ENCODE assay signal across 30 cellular contexts in the genomic region with DNA sequence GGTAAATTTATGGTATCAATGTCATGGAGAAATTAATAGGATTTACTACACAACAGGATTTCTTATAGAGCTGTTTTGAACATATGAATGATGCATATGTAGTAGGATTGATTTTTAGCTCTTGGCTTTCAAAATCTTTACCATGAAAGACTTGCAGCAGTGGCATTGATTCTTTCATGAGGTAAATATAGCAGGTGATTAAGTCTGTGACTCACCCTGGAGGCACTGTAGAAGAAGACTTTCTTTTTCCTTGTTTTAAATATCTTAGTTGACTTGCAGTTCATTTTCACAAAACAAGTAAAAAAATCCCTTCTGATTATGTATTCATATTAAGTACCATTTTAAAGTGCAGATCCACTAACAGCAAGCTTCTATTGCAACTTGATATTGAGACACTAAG.
DNase-seq lines count a peak whose midpoint lies in the region; ATAC-seq and TF ChIP-seq lines count a peak whose summit lies in the region.
"Had no signal": no experiment of that assay in that cellular context is flagged by ENCODE, and none has a peak within 500 bp of the region (broad histone marks: within the 10 kb centered on the region; RNA-seq: fewer than 3 reads in every experiment).

No MANE protein-coding gene starts in this region.

- H3K9me2 ChIP-seq in Karpas-422 (replicated peaks; ENCODE audit: insufficient read depth, low read length) = no peaks in the 10 kb centered on the region

- CTCF ChIA-PET in MCF 10A (lab: Yijun Ruan, JAX) = interaction anchor here (0.6 kb wide), 2 partner anchors 143 to 1242 kb away, joined by 3 read pairs; no protein-coding TSS in a partner anchor

- no peak overlapping the region for H2BK12ac ChIP-seq in mesenchymal stem cell (ENCODE audit: low read length in 2 of 2)

- intact Hi-C loops in MCF 10A (cut with micrococcal nuclease) (loop anchor here (10.0 kb wide), 1 partner anchor 70 kb away; no protein-coding TSS in a partner anchor), breast epithelium (cut with DNase I; ENCODE audit: low total_unique reads) (no loop called here)

- POLR2A ChIA-PET in MCF 10A (lab: Yijun Ruan, JAX) = interaction anchor here (0.7 to 1.4 kb wide), 2 partner anchors 15 to 37 kb away, joined by 4 to 5 read pairs; no protein-coding TSS in a partner anchor

- H2AFZ ChIP-seq in mesenchymal stem cell (ENCODE audit: low read depth, low read length) = no peak overlapping the region
- H2AFZ ChIP-seq in Karpas-422 (ENCODE audit: low read length) = no peak overlapping the region

- no peak overlapping the region for H4K91ac ChIP-seq in mesenchymal stem cell (ENCODE audit: low read length)

- H2AK5ac ChIP-seq in mesenchymal stem cell (ENCODE audit: low read length, severe bottlenecking) = no peak overlapping the region

- H2BK120ac ChIP-seq in mesenchymal stem cell (ENCODE audit: low read depth, low read length) = no peak overlapping the region

- H2BK15ac ChIP-seq in mesenchymal stem cell (ENCODE audit: low read depth, poor library complexity, severe bottlenecking) = no peak overlapping the region

- no peak overlapping the region for H3K4me2 ChIP-seq in mesenchymal stem cell (ENCODE audit: low read length, poor library complexity, severe bottlenecking)
- H3K4me2 ChIP-seq in Karpas-422 (ENCODE audit: low read depth, low read length, poor library complexity, severe bottlenecking) = no peak overlapping the region

- H3K9ac ChIP-seq in mesenchymal stem cell (ENCODE audit: low read length) = no peak overlapping the region
- H3K9ac ChIP-seq in Karpas-422 (ENCODE audit: low read length) = no peak overlapping the region

- H3K4me3 ChIP-seq in breast epithelium (no peak overlapping the region), mesenchymal stem cell (ENCODE audit: insufficient read depth in 1 of 2, low read depth in 1 of 2, low read length in 2 of 2) (no peak overlapping the region), Karpas-422 (ENCODE audit: low read length) (no peak overlapping the region)
- H3K4me3 ChIP-seq: adrenal gland, cardiac muscle cell, heart left ventricle, left lung, ovary, right lobe of liver, tibial artery had no signal

- no peak overlapping the region for H3K18ac ChIP-seq in mesenchymal stem cell (ENCODE audit: low read depth in 1 of 2, low read length in 2 of 2)

- H3K4me1 ChIP-seq in breast epithelium (no peaks in the 10 kb centered on the region), mesenchymal stem cell (ENCODE audit: control insufficient read depth, insufficient read depth, low read depth, low read length) (peaks cover 2% of the 10 kb centered on the region), Karpas-422 (ENCODE audit: low read length) (no peaks in the 10 kb centered on the region)
- H3K4me1 ChIP-seq: adrenal gland, left lung, right lobe of liver, tibial artery had no signal

- H3K79me2 ChIP-seq in Karpas-422 (ENCODE audit: low read length) = no peaks in the 10 kb centered on the region

- TF ChIP-seq CTCF in MCF 10A (IDR thresholded peaks at IDR 0.05; ENCODE audit: unreplicated experiment) (no peak), breast epithelium (IDR thresholded peaks at IDR 0.05) (no peak)

- H4K20me1 ChIP-seq in Karpas-422 (ENCODE audit: insufficient read depth, low read depth, low read length) = no peaks in the 10 kb centered on the region

- H4K8ac ChIP-seq in mesenchymal stem cell (ENCODE audit: low read length) = no peak overlapping the region

- peak; percentile 31 for DNase-seq in MCF 10A (ENCODE audit: unreplicated experiment)
- no peak for DNase-seq in breast epithelium (ENCODE audit: low spot score in 2 of 2)
- DNase-seq in caudate nucleus (lab: John Stamatoyannopoulos, UW) = peak in 3 of 61 donors; percentile 14 to 46 (median 44)
- peak; percentile 26 for DNase-seq in mesenchymal stem cell
- no peak for DNase-seq in Karpas-422
- DNase-seq: 8988T; activated CD4-positive, alpha-beta T cell treated with anti-CD3 and anti-CD28 coated beads for 48 hours; activated naive CD4-positive, alpha-beta T cell treated with Interleukin-2 at 50 U/mL for 16 hours; activated T-cell treated with anti-CD3 and anti-CD28 coated beads, Interleukin-2, amount 50 U/mL, for 72 hours; adrenal gland; CD4-positive, CD25-positive, alpha-beta regulatory T cell; DMS 273 treated with DMSO at 0.1 percent for 48 hours; heart left ventricle; Kasumi-1; left lung; midbrain; natural killer cell; NCI-H1694 treated with DMSO at 0.1 percent for 48 hours; NCI-H2171 treated with DMSO at 0.1 percent for 48 hours; NCI-H524; NK-92 treated with Interleukin-12 subunit alpha and Interleukin-12 subunit beta, amount 100 ng/mL, for 24 hours; ovary; right lobe of liver; stimulated activated CD4-positive, alpha-beta T cell treated with anti-CD3 and anti-CD28 coated beads, Interleukin-15, amount 100 ng/mL, for 24 hours; stimulated activated naive CD8-positive, alpha-beta T cell treated with anti-CD3 and anti-CD28 coated beads, Interleukin-15, amount 100 ng/mL, for 72 hours; tibial artery had no signal

- H3K27me3 ChIP-seq in breast epithelium (peaks cover 0 to 6% of the 10 kb centered on the region in 2 donors), mesenchymal stem cell (ENCODE audit: control insufficient read depth in 1 of 2, insufficient read depth in 1 of 2, low read length in 2 of 2) (no peaks in the 10 kb centered on the region), Karpas-422 (ENCODE audit: low read length) (no peaks in the 10 kb centered on the region)
- H3K27me3 ChIP-seq: adrenal gland, cardiac muscle cell, heart left ventricle, left lung, ovary, right lobe of liver, tibial artery had no signal

- no peak for ATAC-seq in HG03025 (IDR thresholded peaks at IDR 0.05; ENCODE audit: low FRiP score, unreplicated experiment)
- ATAC-seq in GM19397 (IDR thresholded peaks at IDR 0.05; ENCODE audit: unreplicated experiment) = no peak
- no peak for ATAC-seq in HG03175 (IDR thresholded peaks at IDR 0.05; ENCODE audit: unreplicated experiment)
- ATAC-seq: activated T-cell treated with anti-CD3 and anti-CD28 coated beads, Interleukin-2, amount 50 U/mL, for 72 hours; heart left ventricle; left lung; natural killer cell; right lobe of liver; stimulated activated naive CD8-positive, alpha-beta T cell treated with anti-CD3 and anti-CD28 coated beads, Interleukin-15, amount 100 ng/mL, for 72 hours had no signal

- BruUV-seq in MCF 10A (replicated peaks; lab: Mats Ljungman, UMichigan) = no TSS peak

- no peaks in the 10 kb centered on the region for H3K9me3 Mint-ChIP-seq in MCF 10A (ENCODE audit: unreplicated experiment)
- H3K9me3 Mint-ChIP-seq: stimulated activated naive CD8-positive, alpha-beta T cell treated with anti-CD3 and anti-CD28 coated beads, Interleukin-15, amount 100 ng/mL, for 72 hours had no signal

- H3K4me1 Mint-ChIP-seq in MCF 10A (ENCODE audit: insufficient read depth, unreplicated experiment) = peaks cover 31% of the 10 kb centered on the region
- H3K4me1 Mint-ChIP-seq: CD4-positive, CD25-positive, alpha-beta regulatory T cell; natural killer cell; stimulated activated naive CD8-positive, alpha-beta T cell treated with anti-CD3 and anti-CD28 coated beads, Interleukin-15, amount 100 ng/mL, for 72 hours had no signal

- no peak overlapping the region for H2BK5ac ChIP-seq in mesenchymal stem cell (ENCODE audit: low read depth, low read length, poor library complexity, severe bottlenecking)

- no peaks in the 10 kb centered on the region for H3K27me3 Mint-ChIP-seq in MCF 10A (ENCODE audit: insufficient read depth, unreplicated experiment)
- H3K27me3 Mint-ChIP-seq: stimulated activated naive CD8-positive, alpha-beta T cell treated with anti-CD3 and anti-CD28 coated beads, Interleukin-15, amount 100 ng/mL, for 72 hours had no signal

- no peak for TF ChIP-seq POLR2A in breast epithelium (IDR thresholded peaks at IDR 0.05)

- H3K9me3 ChIP-seq in breast epithelium (no peaks in the 10 kb centered on the region), mesenchymal stem cell (ENCODE audit: control insufficient read depth, low read length) (no peaks in the 10 kb centered on the region), Karpas-422 (ENCODE audit: low read length) (peaks cover 28% of the 10 kb centered on the region)
- H3K9me3 ChIP-seq: adrenal gland, heart left ventricle, left lung, ovary, right lobe of liver, tibial artery had no signal

- no peak overlapping the region for H3K27ac Mint-ChIP-seq in MCF 10A (ENCODE audit: low read depth, unreplicated experiment)
- H3K27ac Mint-ChIP-seq: activated T-cell treated with anti-CD3 and anti-CD28 coated beads, Interleukin-2, amount 50 U/mL, for 72 hours; CD4-positive, CD25-positive, alpha-beta regulatory T cell; natural killer cell; stimulated activated naive CD8-positive, alpha-beta T cell treated with anti-CD3 and anti-CD28 coated beads, Interleukin-15, amount 100 ng/mL, for 72 hours had no signal

- no peak overlapping the region for H3K23ac ChIP-seq in mesenchymal stem cell (ENCODE audit: low read length in 2 of 2)

- H3K27ac ChIP-seq in breast epithelium (no peak overlapping the region), caudate nucleus (ENCODE audit: low read depth, low read length) (peak overlapping the region; percentile 18), mesenchymal stem cell (ENCODE audit: low read length, poor library complexity, severe bottlenecking) (no peak overlapping the region), Karpas-422 (ENCODE audit: low read length) (no peak overlapping the region)
- H3K27ac ChIP-seq: adrenal gland, cardiac muscle cell, heart left ventricle, left lung, ovary, right lobe of liver, tibial artery had no signal

- H3K36me3 Mint-ChIP-seq in MCF 10A (ENCODE audit: insufficient read depth, unreplicated experiment) = no peaks in the 10 kb centered on the region
- H3K36me3 Mint-ChIP-seq: CD4-positive, CD25-positive, alpha-beta regulatory T cell; natural killer cell had no signal

- no peaks in the 10 kb centered on the region for H3K79me1 ChIP-seq in mesenchymal stem cell (replicated peaks; ENCODE audit: low read length, poor library complexity, severe bottlenecking)

- no peak overlapping the region for H3K14ac ChIP-seq in mesenchymal stem cell (ENCODE audit: low read length in 2 of 2)

- H3K4ac ChIP-seq in mesenchymal stem cell (ENCODE audit: low read depth in 1 of 2, low read length in 2 of 2) = no peak overlapping the region

- no peak overlapping the region for H3K4me3 Mint-ChIP-seq in MCF 10A (ENCODE audit: unreplicated experiment)
- H3K4me3 Mint-ChIP-seq: activated T-cell treated with anti-CD3 and anti-CD28 coated beads, Interleukin-2, amount 50 U/mL, for 72 hours; CD4-positive, CD25-positive, alpha-beta regulatory T cell; natural killer cell; stimulated activated naive CD8-positive, alpha-beta T cell treated with anti-CD3 and anti-CD28 coated beads, Interleukin-15, amount 100 ng/mL, for 72 hours had no signal

- H3K36me3 ChIP-seq in breast epithelium (no peaks in the 10 kb centered on the region), mesenchymal stem cell (ENCODE audit: control insufficient read depth in 1 of 2, insufficient read depth in 2 of 2, low read depth in 1 of 2, low read length in 2 of 2) (no peaks in the 10 kb centered on the region), Karpas-422 (ENCODE audit: insufficient read depth, low read length) (no peaks in the 10 kb centered on the region)
- H3K36me3 ChIP-seq: adrenal gland, cardiac muscle cell, heart left ventricle, left lung, ovary, right lobe of liver, tibial artery had no signal

Comparison
In these comparisons a context has a peak if more than half of its experiments do, and no peak if none do; other contexts are left out.
1. DNase-seq: peak in MCF 10A (single experiment) and mesenchymal stem cell (single experiment); none in breast epithelium (0 of 2) and Karpas-422 (single experiment).